Comparison of ENCODE assay signal across 21 cellular contexts in the genomic region with DNA sequence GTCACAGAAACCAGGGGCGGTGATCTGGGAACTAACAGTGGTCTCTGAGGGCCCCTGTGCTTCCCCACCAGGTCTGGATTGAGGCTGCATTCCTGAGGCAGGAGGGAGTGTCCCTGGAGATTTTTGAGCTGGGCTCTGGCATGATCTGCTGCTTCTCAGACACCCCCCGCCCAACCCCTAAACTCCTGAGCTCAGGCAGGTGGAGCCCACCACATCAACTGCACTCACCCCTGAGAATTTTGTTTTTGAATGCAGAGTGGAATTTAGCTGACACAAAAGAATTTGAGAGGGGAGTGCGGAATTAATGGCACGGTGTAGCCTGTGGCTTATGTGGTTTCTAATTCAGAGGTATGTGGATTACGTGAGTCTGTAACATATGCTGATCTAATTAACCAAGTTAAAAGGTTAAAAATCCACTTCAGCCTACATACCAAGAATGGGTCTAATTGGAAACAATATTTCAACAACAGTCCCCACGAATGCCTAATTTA. TPM values are rescaled to one million over a fixed set of nuclear protein-coding genes. Genes with fewer than 3 reads are reported as not detected.
DNase-seq lines count a peak whose midpoint lies in the region; ATAC-seq and TF ChIP-seq lines count a peak whose summit lies in the region.
"Had no signal": no experiment of that assay in that cellular context is flagged by ENCODE, and none has a peak within 500 bp of the region (broad histone marks: within the 10 kb centered on the region; RNA-seq: fewer than 3 reads in every experiment).

No MANE protein-coding gene starts in this region.

- no peaks in the 10 kb centered on the region for H3K79me2 ChIP-seq in GM23338 (replicated peaks; ENCODE audit: insufficient read depth)
- no peaks in the 10 kb centered on the region for H3K79me2 ChIP-seq in osteoblast (ENCODE audit: insufficient read depth, low read length)

- H3K4me1 ChIP-seq in GM23338 (ENCODE audit: insufficient read depth) = no peaks in the 10 kb centered on the region
- peaks cover 7% of the 10 kb centered on the region for H3K4me1 ChIP-seq in SJCRH30
- no peaks in the 10 kb centered on the region for H3K4me1 ChIP-seq in osteoblast (ENCODE audit: insufficient read depth, low read length)
- H3K4me1 ChIP-seq in right cardiac atrium (ENCODE audit: control insufficient read depth, insufficient read depth, low read length) = no peaks in the 10 kb centered on the region

- intact Hi-C loops in right cardiac atrium (cut with DNase I) = no loop called here

- WGBS in right cardiac atrium = 86% methylated on average over 6 of the region's 6 CpGs

- H3K9me3 Mint-ChIP-seq in GM23338 = no peaks in the 10 kb centered on the region
- H3K9me3 Mint-ChIP-seq: CD8-positive, alpha-beta memory T cell; dendritic cell treated with granulocyte-macrophage colony-stimulating factor and Interleukin-4, amounts not matched to agents 40 ng/mL and 50 ng/mL, for 4 days had no signal

- H3K4me3 ChIP-seq in GM23338 (no peak overlapping the region), SJCRH30 (no peak overlapping the region), fibroblast of mammary gland (ENCODE audit: control insufficient read depth, low read depth, low read length) (no peak overlapping the region), osteoblast (ENCODE audit: insufficient read depth, low read length) (no peak overlapping the region), coronary artery (no peak overlapping the region), right cardiac atrium (ENCODE audit: low read length) (no peak overlapping the region)

- no peaks in the 10 kb centered on the region for H3K9me2 ChIP-seq in GM23338 (ENCODE audit: insufficient read depth)

- H3K4me2 ChIP-seq in GM23338 (no peak overlapping the region), osteoblast (ENCODE audit: insufficient read depth, low read length) (no peak overlapping the region)

- peak overlapping the region; percentile 89 for H3K27ac Mint-ChIP-seq in GM23338
- H3K27ac Mint-ChIP-seq: dendritic cell treated with granulocyte-macrophage colony-stimulating factor and Interleukin-4, amounts not matched to agents 40 ng/mL and 50 ng/mL, for 4 days had no signal

- H3K27ac ChIP-seq in GM23338 (ENCODE audit: low read depth) (peak overlapping the region; percentile 73), SJCRH30 (peak overlapping the region; percentile 14; the same call in 1 of the 2 replicates), osteoblast (ENCODE audit: low read depth, low read length) (no peak overlapping the region), coronary artery (no peak overlapping the region), right cardiac atrium (ENCODE audit: low read length) (no peak overlapping the region)
- H3K27ac ChIP-seq: neutrophil had no signal

- TF ChIP-seq CTCF in GM23338 (conservative IDR thresholded peaks at IDR 0.05; ENCODE audit: low read depth in 2 of 2) (no peak), fibroblast of mammary gland (conservative IDR thresholded peaks at IDR 0.05; ENCODE audit: control insufficient read depth, insufficient read depth, low read depth, low read length) (no peak), osteoblast (IDR thresholded peaks at IDR 0.05; ENCODE audit: extremely low read depth, low read depth, low read length) (no peak), coronary artery (IDR thresholded peaks at IDR 0.05) (no peak)

- H3F3A ChIP-seq in GM23338 (replicated peaks; ENCODE audit: low read depth) = no peaks in the 10 kb centered on the region

- H4K20me1 ChIP-seq in GM23338 (replicated peaks; ENCODE audit: insufficient read depth) = peaks cover 2% of the 10 kb centered on the region; the same call in 1 of the 2 replicates
- H4K20me1 ChIP-seq in osteoblast (ENCODE audit: insufficient read depth, low read length) = no peaks in the 10 kb centered on the region

- H3K36me3 ChIP-seq in GM23338 (ENCODE audit: insufficient read depth) = peaks cover 50% of the 10 kb centered on the region
- H3K36me3 ChIP-seq in SJCRH30 = peaks cover 46% of the 10 kb centered on the region
- no peaks in the 10 kb centered on the region for H3K36me3 ChIP-seq in osteoblast (ENCODE audit: insufficient read depth, low read length)

- peaks cover 2% of the 10 kb centered on the region for H3K27me3 Mint-ChIP-seq in GM23338 (ENCODE audit: insufficient read depth, low read depth, poor library complexity)
- H3K27me3 Mint-ChIP-seq: CD8-positive, alpha-beta memory T cell; dendritic cell treated with granulocyte-macrophage colony-stimulating factor and Interleukin-4, amounts not matched to agents 40 ng/mL and 50 ng/mL, for 4 days; IgD-negative memory B cell had no signal

- no peak overlapping the region for H2AFZ ChIP-seq in GM23338
- no peak overlapping the region for H2AFZ ChIP-seq in osteoblast (ENCODE audit: low read length)

- no peak overlapping the region for H3K4me3 Mint-ChIP-seq in GM23338
- H3K4me3 Mint-ChIP-seq: CD8-positive, alpha-beta memory T cell; dendritic cell treated with granulocyte-macrophage colony-stimulating factor and Interleukin-4, amounts not matched to agents 40 ng/mL and 50 ng/mL, for 4 days; IgD-negative memory B cell had no signal

- H3K4me1 Mint-ChIP-seq in GM23338 = no peaks in the 10 kb centered on the region; the same call in 2 of the 3 replicates
- H3K4me1 Mint-ChIP-seq: CD8-positive, alpha-beta memory T cell had no signal

- POLR2A ChIA-PET in HEK293T (lab: Yijun Ruan, JAX) = no interaction called here

- no peaks in the 10 kb centered on the region for H3K27me3 ChIP-seq in GM23338 (ENCODE audit: insufficient read depth)
- H3K27me3 ChIP-seq in SJCRH30 = no peaks in the 10 kb centered on the region
- no peaks in the 10 kb centered on the region for H3K27me3 ChIP-seq in osteoblast (ENCODE audit: insufficient read depth, low read length)
- H3K27me3 ChIP-seq in right cardiac atrium (ENCODE audit: control insufficient read depth, insufficient read depth) = no peaks in the 10 kb centered on the region
- H3K27me3 ChIP-seq: neutrophil had no signal

- CTCF ChIA-PET in HEK293T (lab: Yijun Ruan, JAX) = no interaction called here

- DNase-seq in GM23338 (ENCODE audit: low spot score) (peak; percentile 57), SJCRH30 (peak; percentile 38 to 58), fibroblast of mammary gland (ENCODE audit: low read depth) (peak; percentile 18), osteoblast (ENCODE audit: insufficient read length, low spot score, missing footprints) (peak; percentile 67), coronary artery (ENCODE audit: low spot score) (no peak), HEK293T (ENCODE audit: extremely low spot score) (no peak), right cardiac atrium (no peak)
- DNase-seq: activated CD4-positive, alpha-beta T cell treated with anti-CD3 and anti-CD28 coated beads for 4 hours; activated CD8-positive, alpha-beta memory T cell treated with anti-CD3 and anti-CD28 coated beads, Interleukin-2, amount 50 U/mL, for 4 hours; CD8-positive, alpha-beta memory T cell; MV-4-11; NCI-H2029; NCI-H510A; SHP77 treated with DMSO at 0.1 percent for 48 hours; stimulated activated CD4-positive, alpha-beta T cell treated with anti-CD3 and anti-CD28 coated beads, Interleukin-2, amount 100 ng/mL, for 24 hours had no signal

- peaks cover 85% of the 10 kb centered on the region for H3K36me3 Mint-ChIP-seq in GM23338 (ENCODE audit: low read depth)
- H3K36me3 Mint-ChIP-seq: CD8-positive, alpha-beta memory T cell had no signal

- ATAC-seq in GM23338 (peak; percentile 78), HG02610 (IDR thresholded peaks at IDR 0.05; ENCODE audit: unreplicated experiment) (no peak), right cardiac atrium (no peak)
- ATAC-seq: esophagus mucosa, sciatic nerve had no signal

- no peaks in the 10 kb centered on the region for H3K9me3 ChIP-seq in SJCRH30 (replicated peaks)
- no peaks in the 10 kb centered on the region for H3K9me3 ChIP-seq in osteoblast (ENCODE audit: low read depth, low read length)
- no peaks in the 10 kb centered on the region for H3K9me3 ChIP-seq in right cardiac atrium (ENCODE audit: control insufficient read depth, low read length)
- H3K9me3 ChIP-seq: neutrophil had no signal

TF ChIP-seq in HEK293T, 16 proteins besides CTCF, POLR2A, EP300 and RAD21:
- TF ChIP-seq ZNF384 (IDR thresholded peaks at IDR 0.05) (no peak), SP1 (IDR thresholded peaks at IDR 0.05) (no peak), CTBP1 (IDR thresholded peaks at IDR 0.05; ENCODE audit: borderline replicate concordance) (no peak)

RNA-seq across cellular contexts. Expression of gene CTSL, which starts 23.9 kb away (rescaled TPM):
- total RNA-seq in GM23338 (2014; rRNA removed; shearing (Covaris generic)) = 30.4 and 34.5 TPM in 2 replicates
- 34.5 and 35.3 TPM in 2 replicates for polyA plus RNA-seq in GM23338 (2016; fragmentation: Nextera tagmentation; extraction: Ambion mirVana)
- total RNA-seq in SJCRH30 (2014; rRNA removed; shearing (Covaris generic)) = 31.1 and 32.2 TPM in 2 replicates
- 384 and 396 TPM in 2 replicates for total RNA-seq in osteoblast
- total RNA-seq in right cardiac atrium = 100 to 1,000 TPM; 140 to 173 (median 143) TPM
- polyA plus RNA-seq in right cardiac atrium = 150 TPM

Comparison
In these comparisons a context has a peak if more than half of its experiments do, and no peak if none do; other contexts are left out.
1. DNase-seq: peak in GM23338 (single experiment), SJCRH30 (2 of 2), fibroblast of mammary gland (single experiment) and osteoblast (single experiment); none in coronary artery (single experiment), HEK293T (single experiment) and right cardiac atrium (0 of 3).
2. H3K27ac ChIP-seq: peak in GM23338 (single experiment) and SJCRH30 (single experiment); none in osteoblast (single experiment), coronary artery (0 of 2) and right cardiac atrium (single experiment).